ENCODE assay signal across 1 cellular context in genomic region chr6:35727935-35728662, GRCh38.
TF ChIP-seq lines count a peak whose summit lies in the region.

No MANE protein-coding gene starts in this region.

TF ChIP-seq in K562, 482 proteins besides CTCF, POLR2A, EP300 and RAD21 (continued from another document and continues in another):
- no peak for TF ChIP-seq ZNF274 (IDR thresholded peaks at IDR 0.05; ENCODE audit: borderline replicate concordance, low read depth, low read length)
- TF ChIP-seq JUNB (CRISPR knock-in tag; conservative IDR thresholded peaks at IDR 0.05): no peak
- no peak for TF ChIP-seq ZNF184 (CRISPR knock-in tag; IDR thresholded peaks at IDR 0.05)
- no peak for TF ChIP-seq ZNF232 (CRISPR knock-in tag; IDR thresholded peaks at IDR 0.05)
- TF ChIP-seq CHCHD3 (CRISPR knock-in tag; IDR thresholded peaks at IDR 0.05): no peak
- TF ChIP-seq MTF1 (CRISPR knock-in tag; IDR thresholded peaks at IDR 0.05; ENCODE audit: borderline replicate concordance): no peak
- peak; percentile 93; the same call in 1 of the 2 replicates for TF ChIP-seq ESRRA (IDR thresholded peaks at IDR 0.05; ENCODE audit: borderline replicate concordance, low read depth)
- TF ChIP-seq KDM1A (IDR thresholded peaks at IDR 0.05): peak in 1 of 2 experiments; percentile 43; a peak in 1 of 4 replicates
- TF ChIP-seq L3MBTL2 (IDR thresholded peaks at IDR 0.05): peak; percentile 98
- no peak for TF ChIP-seq THAP7 (CRISPR knock-in tag; IDR thresholded peaks at IDR 0.05)
- TF ChIP-seq TCF3 (CRISPR knock-in tag; IDR thresholded peaks at IDR 0.05): 0 out of 2 replicates have a peak, but pooled peaks have one; percentile 37
- 0 out of 2 replicates have a peak, but pooled peaks have one; percentile 34 for TF ChIP-seq GATA2 (CRISPR knock-in tag; IDR thresholded peaks at IDR 0.05)
- TF ChIP-seq TEAD1 (CRISPR knock-in tag; IDR thresholded peaks at IDR 0.05): peak in 1 of 2 experiments; percentile 85; a peak in 2 of 4 replicates
- TF ChIP-seq NUFIP1 (IDR thresholded peaks at IDR 0.05; ENCODE audit: partially characterized antibody): no peak
- peak; percentile 49 for TF ChIP-seq NCOR1 (IDR thresholded peaks at IDR 0.05)
- TF ChIP-seq ETS1 (conservative IDR thresholded peaks at IDR 0.05; ENCODE audit: control insufficient read depth, low read depth, low read length): peak; percentile 93; the same call in 1 of the 2 replicates
- TF ChIP-seq RBM15 (IDR thresholded peaks at IDR 0.05; ENCODE audit: insufficient read depth, low read length): no peak
- TF ChIP-seq ZNF77 (CRISPR knock-in tag; IDR thresholded peaks at IDR 0.05): no peak
- no peak for TF ChIP-seq ZNF239 (CRISPR knock-in tag; IDR thresholded peaks at IDR 0.05)
- TF ChIP-seq RNF219 (CRISPR knock-in tag; IDR thresholded peaks at IDR 0.05): no peak
- TF ChIP-seq ZNF354B (CRISPR knock-in tag; IDR thresholded peaks at IDR 0.05): no peak
- TF ChIP-seq HDGF (IDR thresholded peaks at IDR 0.05): peak; percentile 83
- no peak for TF ChIP-seq BRF1 (IDR thresholded peaks at IDR 0.05; ENCODE audit: borderline replicate concordance, extremely low read depth, insufficient read length)
- no peak for TF ChIP-seq RBM14 (IDR thresholded peaks at IDR 0.05; ENCODE audit: borderline replicate concordance, insufficient read depth, low read depth, low read length)
- TF ChIP-seq PRDM10 (IDR thresholded peaks at IDR 0.05; ENCODE audit: partially characterized antibody): no peak
- peak; percentile 51; the same call in 1 of the 2 replicates for TF ChIP-seq KDM2B (CRISPR knock-in tag; IDR thresholded peaks at IDR 0.05)
- TF ChIP-seq ELF2 (CRISPR knock-in tag; IDR thresholded peaks at IDR 0.05): no peak
- no peak for TF ChIP-seq TCF7L2 (IDR thresholded peaks at IDR 0.05; ENCODE audit: low read depth, low read length)
- TF ChIP-seq ZNF12 (CRISPR knock-in tag; IDR thresholded peaks at IDR 0.05): peak; percentile 13; the same call in 1 of the 2 replicates
- no peak for TF ChIP-seq KAT2B (IDR thresholded peaks at IDR 0.05; ENCODE audit: low read depth, low read length)
- TF ChIP-seq GATAD2B (IDR thresholded peaks at IDR 0.05; ENCODE audit: borderline replicate concordance): no peak
- peak in 1 of 2 experiments; percentile 86; a peak in 2 of 4 replicates for TF ChIP-seq HDAC1 (IDR thresholded peaks at IDR 0.05)
- TF ChIP-seq TFE3 (CRISPR knock-in tag; IDR thresholded peaks at IDR 0.05): no peak
- TF ChIP-seq IFI16 (CRISPR knock-in tag; IDR thresholded peaks at IDR 0.05): no peak
- no peak for TF ChIP-seq ZNF445 (CRISPR knock-in tag; IDR thresholded peaks at IDR 0.05; ENCODE audit: low read depth)
- peak; percentile 96 for TF ChIP-seq MYC (IDR thresholded peaks at IDR 0.05; ENCODE audit: low read depth, low read length)
- peak; percentile 89; the same call in 1 of the 2 replicates for TF ChIP-seq MYC (CRISPR knock-in tag; IDR thresholded peaks at IDR 0.05; ENCODE audit: borderline replicate concordance, low read depth)
- peak; percentile 96 for TF ChIP-seq ZNF316 (IDR thresholded peaks at IDR 0.05)
- no peak for TF ChIP-seq SPI1 (IDR thresholded peaks at IDR 0.05; ENCODE audit: borderline replicate concordance, low read depth, low read length)
- TF ChIP-seq HOXB6 (CRISPR knock-in tag; IDR thresholded peaks at IDR 0.05; ENCODE audit: borderline replicate concordance): no peak
- TF ChIP-seq ZNF717 (CRISPR knock-in tag; IDR thresholded peaks at IDR 0.05): no peak
- no peak for TF ChIP-seq NFIX (CRISPR knock-in tag; IDR thresholded peaks at IDR 0.05; ENCODE audit: low read depth)
- peak; percentile 95 for TF ChIP-seq FOXP1 (CRISPR knock-in tag; IDR thresholded peaks at IDR 0.05)
- TF ChIP-seq DEAF1 (CRISPR knock-in tag; IDR thresholded peaks at IDR 0.05): no peak
- no peak for TF ChIP-seq ID3 (CRISPR knock-in tag; IDR thresholded peaks at IDR 0.05)
- peak; percentile 87 for TF ChIP-seq ID3 (tag; IDR thresholded peaks at IDR 0.05)
- TF ChIP-seq MXI1 (IDR thresholded peaks at IDR 0.05; ENCODE audit: low read depth, low read length): no peak
- TF ChIP-seq ATF4 (CRISPR knock-in tag; IDR thresholded peaks at IDR 0.05): no peak
- TF ChIP-seq MCM3 (IDR thresholded peaks at IDR 0.05): no peak
- TF ChIP-seq NFYB (IDR thresholded peaks at IDR 0.05; ENCODE audit: extremely low read depth, insufficient read length): no peak
- TF ChIP-seq SUPT5H (IDR thresholded peaks at IDR 0.05): peak; percentile 68
- TF ChIP-seq NFE2 (IDR thresholded peaks at IDR 0.05; ENCODE audit: low read depth): peak; percentile 95
- no peak for TF ChIP-seq CLOCK (CRISPR knock-in tag; IDR thresholded peaks at IDR 0.05; ENCODE audit: borderline replicate concordance)
- peak; percentile 71; the same call in 1 of the 2 replicates for TF ChIP-seq CBX5 (IDR thresholded peaks at IDR 0.05; ENCODE audit: borderline replicate concordance, low read depth)
- TF ChIP-seq SMAD3 (CRISPR knock-in tag; conservative IDR thresholded peaks at IDR 0.05): 0 out of 2 replicates have a peak, but pooled peaks have one; percentile 9
- no peak for TF ChIP-seq GTF2B (IDR thresholded peaks at IDR 0.05; ENCODE audit: extremely low read depth, insufficient read length)
- no peak for TF ChIP-seq FOXK1 (CRISPR knock-in tag; IDR thresholded peaks at IDR 0.05; ENCODE audit: borderline replicate concordance)
